In the genomic region with DNA sequence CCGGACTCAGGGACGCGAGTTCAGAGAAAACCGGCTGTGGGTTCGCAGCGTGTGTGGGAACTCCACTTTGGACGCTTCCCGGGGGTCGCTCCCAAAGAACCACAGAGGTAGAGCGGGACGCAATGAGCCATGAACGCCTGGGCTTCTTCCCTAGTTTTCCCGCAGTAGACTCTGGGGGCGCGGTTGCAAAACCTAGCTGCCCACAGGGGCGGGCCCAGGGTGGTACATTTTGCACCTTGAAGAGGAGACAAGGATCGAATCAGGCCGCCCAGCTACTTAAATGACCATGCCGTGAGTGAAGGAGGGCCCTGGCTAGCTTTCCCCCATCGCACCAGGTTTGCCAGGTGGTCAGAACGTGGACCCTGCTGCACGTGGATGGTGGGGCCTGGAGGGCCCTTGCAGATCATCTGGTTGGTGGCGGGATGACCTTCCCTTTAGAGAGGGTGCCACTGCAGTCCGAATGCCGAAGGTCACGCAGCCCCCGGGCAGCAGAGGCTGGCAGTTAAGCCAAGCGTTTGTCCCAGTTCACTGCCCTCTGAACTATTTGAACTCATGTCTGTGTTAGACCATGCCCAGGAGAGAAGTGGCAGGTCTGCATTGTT, we compare ENCODE assay signal across 8 cellular contexts. TPM values are rescaled to one million over a fixed set of nuclear protein-coding genes. Genes with fewer than 3 reads are reported as not detected.
DNase-seq lines count a peak whose midpoint lies in the region; ATAC-seq and TF ChIP-seq lines count a peak whose summit lies in the region.

No MANE protein-coding gene starts in this region.

- H3K4me3 ChIP-seq in GM23248 (peak overlapping the region; percentile 85), SJCRH30 (peak overlapping the region; percentile 89), fibroblast of villous mesenchyme (ENCODE audit: low read depth, low read length) (peak overlapping the region; percentile 82), neuron (ENCODE audit: low read length) (peak overlapping the region; percentile 71)

- no peak for ATAC-seq in HG03095 (IDR thresholded peaks at IDR 0.05; ENCODE audit: unreplicated experiment)

- peak overlapping the region; percentile 87 for H3K9ac ChIP-seq in GM23248

- H3K4me2 ChIP-seq in GM23248 (ENCODE audit: unreplicated experiment): peak overlapping the region; percentile 68

- 0 out of 2 replicates have a peak, but pooled peaks cover 4% of the 10 kb centered on the region for H3K79me2 ChIP-seq in GM23248 (ENCODE audit: insufficient read depth)

- H3K9me3 ChIP-seq in GM23248 (ENCODE audit: low read depth) (no peaks in the 10 kb centered on the region), SJCRH30 (replicated peaks) (no peaks in the 10 kb centered on the region), neuron (ENCODE audit: low read length) (no peaks in the 10 kb centered on the region)

- TF ChIP-seq CTCF in fibroblast of villous mesenchyme (IDR thresholded peaks at IDR 0.05; ENCODE audit: insufficient read depth, low read depth, low read length): no peak

- H3K9me2 ChIP-seq in GM23248 (ENCODE audit: insufficient read depth): no peaks in the 10 kb centered on the region

- H3K27me3 ChIP-seq in GM23248 (replicated peaks; ENCODE audit: insufficient read depth) (no peaks in the 10 kb centered on the region), SJCRH30 (no peaks in the 10 kb centered on the region), neuron (ENCODE audit: insufficient read depth, low read length) (no peaks in the 10 kb centered on the region)

- H3F3A ChIP-seq in GM23248 (ENCODE audit: insufficient read depth): peaks cover 9% of the 10 kb centered on the region

- peak overlapping the region; percentile 93 for H2AFZ ChIP-seq in GM23248
- peak overlapping the region; percentile 98 for H2AFZ ChIP-seq in neuron (ENCODE audit: low read depth, low read length)

- DNase-seq in AG20443 (ENCODE audit: low spot score) (peak; percentile 34), GM23248 (peak; percentile 22), SJCRH30 (peak; percentile 25 to 45), fibroblast of villous mesenchyme (ENCODE audit: low read depth) (peak; percentile 10), SKM-1 (lab: John Stamatoyannopoulos, UW; ENCODE audit: unreplicated experiment) (no peak)
- DNase-seq in stimulated activated CD4-positive, alpha-beta T cell treated with anti-CD3 and anti-CD28 coated beads, Interleukin-2, amount 100 ng/mL, for 24 hours: no peak

- no peaks in the 10 kb centered on the region for H4K20me1 ChIP-seq in GM23248 (ENCODE audit: insufficient read depth)

- H3K27ac ChIP-seq in GM23248 (no peak overlapping the region), SJCRH30 (peak overlapping the region; percentile 75)

- WGBS in GM23248 (ENCODE audit: low coverage in 1 of 2, low lambda C conversion rate in 2 of 2, missing lambda C conversion rate in 2 of 2), 2 experiments: 32 to 36% methylated on average over 26 to 28 of the region's 28 CpGs

- in situ Hi-C loops in GM23248 (cut with MboI): no loop called here

- H3K36me3 ChIP-seq in GM23248 (ENCODE audit: low read depth): no peaks in the 10 kb centered on the region
- H3K36me3 ChIP-seq in SJCRH30: no peaks in the 10 kb centered on the region
- no peaks in the 10 kb centered on the region for H3K36me3 ChIP-seq in neuron (ENCODE audit: insufficient read depth, low read length)

- H3K4me1 ChIP-seq in GM23248 (ENCODE audit: insufficient read depth): 0 out of 2 replicates have a peak, but pooled peaks cover 3% of the 10 kb centered on the region
- no peaks in the 10 kb centered on the region; the same call in 1 of the 2 replicates for H3K4me1 ChIP-seq in SJCRH30
- peaks cover 5% of the 10 kb centered on the region for H3K4me1 ChIP-seq in neuron (ENCODE audit: insufficient read depth, low read length)

RNA-seq across cellular contexts. Expression of gene SHTN1, which starts 0.6 kb away (rescaled TPM):
- 0.86 and 1.6 TPM in 2 replicates for total RNA-seq in GM23248 (2014; rRNA removed; shearing (Covaris generic))
- 3.2 and 3.5 TPM in 2 replicates for polyA plus RNA-seq in GM23248 (2016; fragmentation: Nextera tagmentation; extraction: Ambion mirVana)
- 7.1 and 8.8 TPM in 2 replicates for total RNA-seq in SJCRH30 (2014; rRNA removed; shearing (Covaris generic))
- 2.2 and 2.6 TPM in 2 replicates for total RNA-seq in fibroblast of villous mesenchyme

Comparison
In these comparisons a context has a peak if more than half of its experiments do, and no peak if none do; other contexts are left out.
1. DNase-seq: peak in AG20443 (single experiment), GM23248 (single experiment), SJCRH30 (2 of 2) and fibroblast of villous mesenchyme (single experiment); none in stimulated activated CD4-positive, alpha-beta T cell treated with anti-CD3 and anti-CD28 coated beads, Interleukin-2, amount 100 ng/mL, for 24 hours (0 of 2) and SKM-1 (single experiment).
2. Peak in every context shown above with its lines, with median percentiles within 50 percentile points of each other: H3K4me3 ChIP-seq.